18 cellular contexts compared by ENCODE assay signal in genomic region chr7:152619027-152619739, GRCh38. TPM values are rescaled to one million over a fixed set of nuclear protein-coding genes. Genes with fewer than 3 reads are reported as not detected.
DNase-seq lines count a peak whose midpoint lies in the region; ATAC-seq, FAIRE-seq and TF ChIP-seq lines count a peak whose summit lies in the region.
"Had no signal": no experiment of that assay in that cellular context is flagged by ENCODE, and none has a peak within 500 bp of the region (broad histone marks: within the 10 kb centered on the region; RNA-seq: fewer than 3 reads in every experiment).

No MANE protein-coding gene starts in this region.

- no peak overlapping the region for H2BK120ac ChIP-seq in neuronal stem cell (ENCODE audit: low read depth, low read length)

- CTCF ChIA-PET in A673 (lab: Charles Lee) (no interaction called here), K562 (lab: Yijun Ruan, JAX; ENCODE audit: low intra/inter-chr PET ratio) (interaction anchor here (0.6 kb wide), 1 partner anchor 183 kb away, joined by 3 read pairs; no protein-coding TSS in a partner anchor), MCF 10A (lab: Yijun Ruan, JAX) (interaction anchor here (0.6 to 0.7 kb wide), 5 partner anchors 16 to 137 kb away, joined by 3 to 4 read pairs (median 4); no protein-coding TSS in a partner anchor)

- no peak overlapping the region for H2BK12ac ChIP-seq in neuronal stem cell (ENCODE audit: low read length)

- POLR2A ChIA-PET in A673 (lab: Charles Lee; ENCODE audit: low non-redundant PET) = no interaction called here
- POLR2A ChIA-PET in K562 (lab: Yijun Ruan, JAX) = interaction anchor here (0.6 to 1.2 kb wide), 2 partner anchors 21 to 262 kb away, joined by 3 read pairs; no protein-coding TSS in a partner anchor
- POLR2A ChIA-PET in MCF 10A (lab: Yijun Ruan, JAX) = interaction anchor here (1.2 kb wide), 1 partner anchor 155 kb away, joined by 3 read pairs; no protein-coding TSS in a partner anchor

- TF ChIP-seq RAD21 in K562 (CRISPR knock-in tag; conservative IDR thresholded peaks at IDR 0.05 in 1 of 2, IDR thresholded peaks at IDR 0.05 in 1 of 2) = no peak

- H3K4me3 ChIP-seq in A673 (ENCODE audit: low read depth, low read length, poor library complexity, severe bottlenecking) (no peak overlapping the region), K562 (no peak overlapping the region), fibroblast of pulmonary artery (replicated peaks; ENCODE audit: low read depth, low read length) (no peak overlapping the region), osteoblast (ENCODE audit: insufficient read depth, low read length) (no peak overlapping the region), neuronal stem cell (ENCODE audit: low read length in 2 of 2) (no peak overlapping the region)
- H3K4me3 ChIP-seq: BLaER1, GM23248 had no signal

- 47% methylated on average over 11 of the region's 11 CpGs for WGBS in K562 (ENCODE audit: insufficient coverage, low coverage, missing lambda C conversion rate)
- no CpG with 5 or more reads among the region's 11 CpGs for WGBS in neuronal stem cell (ENCODE audit: extremely low coverage in 2 of 2, insufficient read length in 2 of 2, insufficient replicate concordance in 1 of 2), 2 donors

- H3K4me3 Mint-ChIP-seq in MCF 10A (ENCODE audit: unreplicated experiment) = no peak overlapping the region

- H3K79me1 ChIP-seq in neuronal stem cell (ENCODE audit: low read depth, low read length) = no peaks in the 10 kb centered on the region

- TF ChIP-seq EP300 in K562 (IDR thresholded peaks at IDR 0.05; ENCODE audit: low read length) = no peak

- H3K9me3 Mint-ChIP-seq in MCF 10A (ENCODE audit: unreplicated experiment) = no peaks in the 10 kb centered on the region

- H4K91ac ChIP-seq in neuronal stem cell (ENCODE audit: low read depth, low read length, poor library complexity) = no peak overlapping the region

- no peak overlapping the region for H3K14ac ChIP-seq in neuronal stem cell (ENCODE audit: low read length)

- H3K36me3 ChIP-seq in A673 (ENCODE audit: insufficient read depth, low read length, poor library complexity, severe bottlenecking) (no peaks in the 10 kb centered on the region), K562 (ENCODE audit: control insufficient read depth, insufficient read depth, low read length) (no peaks in the 10 kb centered on the region), osteoblast (ENCODE audit: insufficient read depth, low read length) (no peaks in the 10 kb centered on the region), neuronal stem cell (replicated peaks in 1 of 2; ENCODE audit: control insufficient read depth in 2 of 2, insufficient read depth in 2 of 2, low read length in 2 of 2) (no peaks in the 10 kb centered on the region)
- H3K36me3 ChIP-seq: BLaER1 had no signal

- H3K27me3 Mint-ChIP-seq in MCF 10A (ENCODE audit: insufficient read depth, unreplicated experiment) = no peaks in the 10 kb centered on the region

- no peak overlapping the region for H3K9ac ChIP-seq in K562 (ENCODE audit: insufficient read depth in 1 of 2, low read depth in 2 of 2, low read length in 2 of 2)
- H3K9ac ChIP-seq in neuronal stem cell (ENCODE audit: low read depth, low read length, poor library complexity) = no peak overlapping the region
- H3K9ac ChIP-seq: BLaER1, GM23248 had no signal

- H3K9me3 ChIP-seq in A673 (ENCODE audit: low read depth, low read length, poor library complexity, severe bottlenecking) = no peaks in the 10 kb centered on the region
- H3K9me3 ChIP-seq in K562 (replicated peaks; ENCODE audit: control insufficient read depth, insufficient read depth, low read depth, low read length) = no peaks in the 10 kb centered on the region
- no peaks in the 10 kb centered on the region for H3K9me3 ChIP-seq in osteoblast (ENCODE audit: low read depth, low read length)
- H3K9me3 ChIP-seq in neuronal stem cell (replicated peaks in 1 of 2; ENCODE audit: control insufficient read depth in 2 of 2, insufficient read depth in 1 of 2, low read depth in 1 of 2, low read length in 2 of 2) = no peaks in the 10 kb centered on the region
- H3K9me3 ChIP-seq: BLaER1 had no signal

- no peak overlapping the region for H3K4ac ChIP-seq in neuronal stem cell (ENCODE audit: low read length)

- no peak for TF ChIP-seq POLR2A in K562 (conservative IDR thresholded peaks at IDR 0.05)

- H3K27me3 ChIP-seq in A673 (replicated peaks; ENCODE audit: insufficient read depth, low read depth, low read length, poor library complexity) (no peaks in the 10 kb centered on the region), K562 (ENCODE audit: control insufficient read depth in 2 of 2, insufficient read depth in 2 of 2, low read length in 2 of 2) (peaks cover 6 to 19% of the 10 kb centered on the region in 2 experiments; a peak in 4 of 5 replicates), osteoblast (ENCODE audit: insufficient read depth, low read length) (no peaks in the 10 kb centered on the region), neuronal stem cell (ENCODE audit: control insufficient read depth in 3 of 3, insufficient read depth in 3 of 3, low read depth in 1 of 3, low read length in 3 of 3) (no peaks in the 10 kb centered on the region)
- H3K27me3 ChIP-seq: BLaER1 had no signal

- H2BK15ac ChIP-seq in neuronal stem cell (ENCODE audit: low read length) = no peak overlapping the region

- H3K27ac ChIP-seq in A673 (ENCODE audit: low read depth, low read length, poor library complexity, severe bottlenecking) (no peak overlapping the region), K562 (ENCODE audit: extremely low read depth, low read depth, low read length) (no peak overlapping the region), osteoblast (ENCODE audit: low read depth, low read length) (no peak overlapping the region), neuronal stem cell (replicated peaks; ENCODE audit: low read length) (no peak overlapping the region)
- H3K27ac ChIP-seq: 22Rv1, BLaER1, GM23248 had no signal

- no peak overlapping the region for H2BK5ac ChIP-seq in neuronal stem cell (ENCODE audit: low read length)

- H3K18ac ChIP-seq in neuronal stem cell (ENCODE audit: low read length) = no peak overlapping the region

- H4K20me1 ChIP-seq in K562 (replicated peaks; ENCODE audit: control insufficient read depth, insufficient read depth, low read length) (no peaks in the 10 kb centered on the region), osteoblast (ENCODE audit: insufficient read depth, low read length) (no peaks in the 10 kb centered on the region)
- H4K20me1 ChIP-seq: BLaER1 had no signal

- H3K79me2 ChIP-seq in K562 (ENCODE audit: control insufficient read depth, insufficient read depth, low read length) (no peaks in the 10 kb centered on the region), osteoblast (ENCODE audit: insufficient read depth, low read length) (no peaks in the 10 kb centered on the region)

- H3K4me2 ChIP-seq in K562 (ENCODE audit: insufficient read depth, low read length) = no peak overlapping the region
- no peak overlapping the region for H3K4me2 ChIP-seq in osteoblast (ENCODE audit: insufficient read depth, low read length)
- no peak overlapping the region for H3K4me2 ChIP-seq in neuronal stem cell (ENCODE audit: insufficient read depth, low read length, poor library complexity, severe bottlenecking)
- H3K4me2 ChIP-seq: BLaER1 had no signal

- H3K36me3 Mint-ChIP-seq in MCF 10A (ENCODE audit: insufficient read depth, unreplicated experiment) = no peaks in the 10 kb centered on the region

- H3K23ac ChIP-seq in neuronal stem cell (ENCODE audit: low read depth, low read length, poor library complexity) = no peak overlapping the region

- no peak overlapping the region for H2AFZ ChIP-seq in K562 (ENCODE audit: low read depth, low read length)
- no peak overlapping the region for H2AFZ ChIP-seq in osteoblast (ENCODE audit: low read length)
- H2AFZ ChIP-seq in neuronal stem cell (ENCODE audit: low read length) = no peak overlapping the region
- H2AFZ ChIP-seq: GM23248 had no signal

- 0 out of 2 replicates have a peak, but pooled peaks have one; percentile 10 for TF ChIP-seq CTCF in A673 (conservative IDR thresholded peaks at IDR 0.05; ENCODE audit: low read depth, low read length)
- TF ChIP-seq CTCF in K562 (IDR thresholded peaks at IDR 0.05 in 2 of 3, conservative IDR thresholded peaks at IDR 0.05 in 1 of 3; ENCODE audit: insufficient read depth in 2 of 3, low read depth in 1 of 3, low read length in 3 of 3) = 0 out of 6 replicates have a peak, but pooled peaks of 1 of the 3 experiments have one; percentile 4
- peak; percentile 6 for TF ChIP-seq CTCF in fibroblast of pulmonary artery (IDR thresholded peaks at IDR 0.05; ENCODE audit: low read length, missing control alignments)
- no peak for TF ChIP-seq CTCF in osteoblast (IDR thresholded peaks at IDR 0.05; ENCODE audit: extremely low read depth, low read depth, low read length)
- no peak for TF ChIP-seq CTCF in MCF 10A (IDR thresholded peaks at IDR 0.05; ENCODE audit: unreplicated experiment)

- H3K4me1 ChIP-seq in A673 (ENCODE audit: insufficient read depth, low read length, poor library complexity, severe bottlenecking) (peaks cover 13% of the 10 kb centered on the region), K562 (replicated peaks in 1 of 2; ENCODE audit: control insufficient read depth in 2 of 2, insufficient read depth in 2 of 2, low read length in 2 of 2) (peaks cover 0 to 3% of the 10 kb centered on the region in 2 experiments; a peak in 2 of 5 replicates), osteoblast (ENCODE audit: insufficient read depth, low read length) (no peaks in the 10 kb centered on the region), neuronal stem cell (ENCODE audit: control insufficient read depth in 2 of 2, insufficient read depth in 1 of 2, low read depth in 1 of 2, low read length in 2 of 2) (peaks cover 2 to 4% of the 10 kb centered on the region in 2 donors)

- H3K9me1 ChIP-seq in K562 (ENCODE audit: control insufficient read depth, insufficient read depth, low read length) = no peaks in the 10 kb centered on the region

- DNase-seq in A673 (ENCODE audit: low spot score) (no peak), K562 (ENCODE audit: extremely low read depth in 1 of 4, low spot score in 3 of 4) (peak in 1 of 4 experiments; percentile 43), fibroblast of pulmonary artery (ENCODE audit: low read depth) (no peak), osteoblast (ENCODE audit: insufficient read length, low spot score, missing footprints) (peak; percentile 34), MCF 10A (ENCODE audit: unreplicated experiment) (no peak), neuronal stem cell (ENCODE audit: low spot score) (no peak), NCI-H1092 treated with DMSO at 0.1 percent for 48 hours (lab: John Stamatoyannopoulos, UW) (no peak)
- DNase-seq: AML-193, DMS53, GF-D8, GM23248 had no signal

- H2AK5ac ChIP-seq in neuronal stem cell (ENCODE audit: low read depth, low read length) = no peak overlapping the region

- FAIRE-seq in K562 (lab: Jason Lieb, UNC) = no peak
- FAIRE-seq: GM19239, H54, HepG2, HTR-8/SVneo had no signal

- H4K8ac ChIP-seq in neuronal stem cell (ENCODE audit: low read depth, low read length) = no peak overlapping the region

- no peak overlapping the region for H3K27ac Mint-ChIP-seq in MCF 10A (ENCODE audit: low read depth, unreplicated experiment)

- intact Hi-C loops in A673 (cut with micrococcal nuclease; ENCODE audit: unreplicated experiment) = no loop called here
- intact Hi-C loops in K562 (cut with micrococcal nuclease) = no loop called here
- intact Hi-C loops in MCF 10A (cut with micrococcal nuclease) = no loop called here

- ATAC-seq in K562 (peak; percentile 52), GM21423 (IDR thresholded peaks at IDR 0.05; ENCODE audit: unreplicated experiment) (no peak)
- ATAC-seq: HepG2 had no signal

- H3K4me1 Mint-ChIP-seq in MCF 10A (ENCODE audit: insufficient read depth, unreplicated experiment) = no peaks in the 10 kb centered on the region

- BruUV-seq in A673 (replicated peaks; lab: Mats Ljungman, UMichigan) = no TSS peak
- no TSS peak for BruUV-seq in K562 (replicated peaks; lab: Mats Ljungman, UMichigan)
- no TSS peak for BruUV-seq in MCF 10A (replicated peaks; lab: Mats Ljungman, UMichigan)

- in situ Hi-C loops in K562 (cut with MboI) = no loop called here

RNA-seq across cellular contexts. Expression of gene XRCC2, which starts 56.8 kb away (rescaled TPM):
- total RNA-seq in A673 (2021) = 28.2 and 28.5 TPM in 2 replicates
- total RNA-seq in K562 (2011; cell fraction: chromatin; rRNA removed; ENCODE audit: low replicate concordance) = 29.4 and 103 TPM in 2 replicates
- total RNA-seq in K562 (2011; cell fraction: nucleolus; rRNA removed) = 20.0 and 29.2 TPM in 2 replicates
- total RNA-seq in K562 (2011; cell fraction: nucleoplasm; rRNA removed) = 43.2 and 46.0 TPM in 2 replicates
- total RNA-seq in K562 (2014; rRNA removed) = 35.1 and 38.1 TPM in 2 replicates
- 58.0 and 62.1 TPM in 2 replicates for total RNA-seq in K562 (2014; rRNA removed; fragmentation: Illumina TruSeq; extraction: Trizol)
- 46.5 and 52.0 TPM in 2 replicates for total RNA-seq in K562 (2015; rRNA removed; fragmentation: Illumina TruSeq; extraction: Trizol)
- 36.8 and 37.6 TPM in 2 replicates for total RNA-seq in K562 (2021)
- polyA plus RNA-seq in K562 (2011; rRNA removed) = 27.8 and 39.8 TPM in 2 replicates
- 12.6 and 14.0 TPM in 2 replicates for polyA plus RNA-seq in K562 (2011; cell fraction: cytosol; rRNA removed)
- polyA plus RNA-seq in K562 (2011; cell fraction: nucleus; rRNA removed) = 39.3 and 59.9 TPM in 2 replicates
- 21.2 and 21.9 TPM in 2 replicates for polyA plus RNA-seq in K562 (2012)
- polyA plus RNA-seq in K562 (2014; fragmentation: Illumina TruSeq; extraction: Trizol) = 47.4 and 55.9 TPM in 2 replicates
- 10 to 100 TPM; 16.2 to 22.4 TPM for polyA plus RNA-seq in K562 (2014; fragmentation: Nextera tagmentation; extraction: Ambion mirVana)
- polyA plus RNA-seq in K562 (2014; rRNA removed) = 46.1 and 51.9 TPM in 2 replicates
- 36.0 and 43.9 TPM in 2 replicates for polyA minus RNA-seq in K562 (2011; rRNA and poly(A)+ RNA removed)
- polyA minus RNA-seq in K562 (2011; cell fraction: cytosol; rRNA and poly(A)+ RNA removed) = 9.5 and 15.1 TPM in 2 replicates
- polyA minus RNA-seq in K562 (2011; cell fraction: nucleus; rRNA and poly(A)+ RNA removed) = 25.3 and 28.5 TPM in 2 replicates
- total RNA-seq in osteoblast = 0.72 and 1.2 TPM in 2 replicates
- 4.1 and 5.2 TPM in 2 replicates for total RNA-seq in MCF 10A (2022)
- polyA plus RNA-seq in neuronal stem cell (2013, experiment 1 of 2) = 17.8 TPM
- 18.0 TPM for polyA plus RNA-seq in neuronal stem cell (2013, experiment 2 of 2)

Comparison
In these comparisons a context has a peak if more than half of its experiments do, and no peak if none do; other contexts are left out.
1. CTCF ChIP-seq: peak in A673 (single experiment) and fibroblast of pulmonary artery (single experiment); none in osteoblast (single experiment) and MCF 10A (single experiment).